ENCODE assay signal across 27 cellular contexts in genomic region chr6:158725704-158726103, GRCh38.
"Had no signal": no experiment of that assay in that cellular context is flagged by ENCODE, and none has a peak within 500 bp of the region (broad histone marks: within the 10 kb centered on the region; RNA-seq: fewer than 3 reads in every experiment).

No MANE protein-coding gene starts in this region.

- H3K27me3 ChIP-seq: esophagus squamous epithelium, ovary, right atrium auricular region, testis, tibial artery, upper lobe of left lung had no signal

- H3K4me3 Mint-ChIP-seq: immature natural killer cell, natural killer cell had no signal

- H3K27ac ChIP-seq: coronary artery, esophagus squamous epithelium, lower lobe of right lung, ovary, prostate gland, right atrium auricular region, testis, tibial artery, upper lobe of left lung had no signal

- H3K4me1 ChIP-seq: prostate gland, tibial artery, upper lobe of left lung had no signal

- H3K9me3 Mint-ChIP-seq: immature natural killer cell, natural killer cell had no signal

- H3K4me2 ChIP-seq: smooth muscle cell had no signal

- H3K36me3 ChIP-seq: ovary, prostate gland, right atrium auricular region, tibial artery had no signal

- H3K4me3 ChIP-seq: coronary artery, esophagus squamous epithelium, lower lobe of right lung, ovary, prostate gland, right atrium auricular region, smooth muscle cell, testis, tibial artery, upper lobe of left lung had no signal

- H3K27ac Mint-ChIP-seq: natural killer cell had no signal

- DNase-seq: dermis blood vessel endothelial cell; effector memory CD4-positive, alpha-beta T cell; esophagus squamous epithelium; foreskin melanocyte; hypothalamus; immature natural killer cell; islet precursor cell; kidney glomerular epithelial cell; left ventricle myocardium superior; lower lobe of right lung; natural killer cell; occipital lobe; ovary; stimulated activated CD4-positive, alpha-beta T cell treated with anti-CD3 and anti-CD28 coated beads, Interleukin-12 subunit alpha, Interleukin-12 subunit beta, amount 100 ng/mL, for 4 hours; stimulated activated CD4-positive, alpha-beta T cell treated with anti-CD3 and anti-CD28 coated beads, Interleukin-1b, Interleukin-23, amount 100 ng/mL, for 48 hours; stimulated activated CD4-positive, alpha-beta T cell treated with anti-CD3 and anti-CD28 coated beads, Interleukin-4, amount 100 ng/mL, for 1 hour; stimulated activated CD8-positive, alpha-beta memory T cell treated with anti-CD3 and anti-CD28 coated beads, Interleukin-4, amount 100 ng/mL, for 48 hours; stimulated activated naive CD4-positive, alpha-beta T cell; substantia nigra; testis; tibial artery; upper lobe of left lung had no signal

- ATAC-seq: left ventricle myocardium superior, lower lobe of right lung, natural killer cell, sciatic nerve had no signal

- H3K9me3 ChIP-seq: lower lobe of right lung, ovary, prostate gland, right atrium auricular region, testis, tibial artery, upper lobe of left lung had no signal
